23 cellular contexts compared by ENCODE assay signal in genomic region chr10:12154516-12154915, GRCh38.
"Had no signal": no experiment of that assay in that cellular context is flagged by ENCODE, and none has a peak within 500 bp of the region (broad histone marks: within the 10 kb centered on the region; RNA-seq: fewer than 3 reads in every experiment).

No MANE protein-coding gene starts in this region.

- H3K4me1 Mint-ChIP-seq: endodermal cell, naive B cell, nephron had no signal

- H3K27me3 ChIP-seq: colonic mucosa, foreskin keratinocyte, hepatocyte, suprapubic skin, thyroid gland, upper lobe of left lung, uterus had no signal

- H3K27me3 Mint-ChIP-seq: naive B cell had no signal

- H3K27ac Mint-ChIP-seq: endodermal cell had no signal

- ATAC-seq: foreskin keratinocyte; left cardiac atrium; right cardiac atrium; stimulated activated naive CD8-positive, alpha-beta T cell treated with anti-CD3 and anti-CD28 coated beads, Interleukin-15, Interleukin-2, amounts not matched to agents 100 U/mL and 50 U/mL, for 24 hours had no signal

- H3K4me3 ChIP-seq: colonic mucosa, hepatocyte, left ventricle myocardium inferior, lung, smooth muscle cell, suprapubic skin, thyroid gland, upper lobe of left lung, uterus had no signal

- H3K36me3 ChIP-seq: uterus had no signal

- H3K9me3 ChIP-seq: colonic mucosa, left ventricle myocardium inferior, suprapubic skin, thyroid gland, upper lobe of left lung, uterus had no signal

- DNase-seq: colonic mucosa; dermis blood vessel endothelial cell; effector CD4-positive, alpha-beta T cell; endodermal cell; erythroblast; foreskin keratinocyte; head of caudate nucleus; kidney; left cardiac atrium; left ventricle myocardium inferior; mesenchymal stem cell; naive B cell; right cardiac atrium; stimulated activated CD4-positive, alpha-beta T cell treated with anti-CD3 and anti-CD28 coated beads, Interleukin-2, amount 100 ng/mL, for 48 hours; stimulated activated naive CD8-positive, alpha-beta T cell treated with anti-CD3 and anti-CD28 coated beads, Interleukin-15, Interleukin-2, amounts not matched to agents 100 U/mL and 50 U/mL, for 24 hours; thyroid gland; upper lobe of left lung; uterus had no signal

- H3K4me1 ChIP-seq: colonic mucosa, left ventricle myocardium inferior, suprapubic skin, thyroid gland, upper lobe of left lung, uterus had no signal

- H3K4me3 Mint-ChIP-seq: endodermal cell, nephron had no signal

- H3K9me3 Mint-ChIP-seq: endodermal cell, naive B cell, nephron had no signal

- H3K27ac ChIP-seq: colonic mucosa, foreskin keratinocyte, hepatocyte, left ventricle myocardium inferior, suprapubic skin, thyroid gland, upper lobe of left lung, uterus had no signal
